9 cellular contexts compared by ENCODE assay signal in genomic region chr12:46386360-46386867, GRCh38. TPM values are rescaled to one million over a fixed set of nuclear protein-coding genes. Genes with fewer than 3 reads are reported as not detected.
DNase-seq lines count a peak whose midpoint lies in the region; ATAC-seq and TF ChIP-seq lines count a peak whose summit lies in the region.
"Had no signal": no experiment of that assay in that cellular context is flagged by ENCODE, and none has a peak within 500 bp of the region (broad histone marks: within the 10 kb centered on the region; RNA-seq: fewer than 3 reads in every experiment).

No MANE protein-coding gene starts in this region.

- H3K27ac ChIP-seq in HUES48 (ENCODE audit: low read depth, low read length) (peak overlapping the region; percentile 93), mesodermal cell (ENCODE audit: low read depth, low read length, severe bottlenecking) (peak overlapping the region; percentile 64)

- WGBS in mesodermal cell (ENCODE audit: insufficient coverage in 2 of 2), 2 experiments = no CpG with 5 or more reads among the region's 3 CpGs

- H3K27me3 ChIP-seq in HUES48 (ENCODE audit: control insufficient read depth, insufficient read depth, low read length) = no peaks in the 10 kb centered on the region

- no peaks in the 10 kb centered on the region for H3K9me3 ChIP-seq in HUES48 (ENCODE audit: control insufficient read depth, insufficient read depth, low read length)
- no peaks in the 10 kb centered on the region for H3K9me3 ChIP-seq in mesodermal cell (ENCODE audit: control insufficient read depth, low read length)

- peak overlapping the region; percentile 58; the same call in 1 of the 2 replicates for H3K9ac ChIP-seq in HUES48 (ENCODE audit: low read depth, low read length)

- H3K4me1 ChIP-seq in HUES48 (ENCODE audit: control insufficient read depth, insufficient read depth, low read length) = peaks cover 63% of the 10 kb centered on the region
- H3K4me1 ChIP-seq in mesodermal cell (ENCODE audit: control insufficient read depth, insufficient read depth, low read length, poor library complexity, severe bottlenecking) = peaks cover 57% of the 10 kb centered on the region

- DNase-seq in AG10803 (ENCODE audit: low read depth) = peak; percentile 97
- peak; percentile 91 for DNase-seq in astrocyte of the hippocampus (ENCODE audit: low read depth, low spot score)
- DNase-seq in stimulated activated CD4-positive, alpha-beta T cell treated with anti-CD3 and anti-CD28 coated beads, Interleukin-2, amount 100 ng/mL, for 48 hours = no peak
- no peak for DNase-seq in UCSD-AML1 (lab: John Stamatoyannopoulos, UW; ENCODE audit: unreplicated experiment)
- no peak for DNase-seq in NCI-H2029 treated with DMSO at 0.1 percent for 48 hours (lab: John Stamatoyannopoulos, UW)

- H3K4me3 ChIP-seq in AG10803 (ENCODE audit: low read length) (no peak overlapping the region), HUES48 (ENCODE audit: low read depth, low read length) (peak overlapping the region; percentile 42), mesodermal cell (ENCODE audit: extremely low read depth, insufficient read depth, low read length, poor library complexity, severe bottlenecking) (no peak overlapping the region)

- ATAC-seq in activated CD4-positive, CD25-positive, alpha-beta regulatory T cell treated with anti-CD3 and anti-CD28 coated beads, Interleukin-2, amount 50 U/mL, for 24 hours = no peak
- ATAC-seq: left colon had no signal

- no peak for TF ChIP-seq CTCF in AG10803 (conservative IDR thresholded peaks at IDR 0.05; ENCODE audit: low read length)

- H3K36me3 ChIP-seq in HUES48 (ENCODE audit: control insufficient read depth, insufficient read depth, low read length) (peaks cover 13% of the 10 kb centered on the region), mesodermal cell (ENCODE audit: control insufficient read depth, insufficient read depth, low read length) (no peaks in the 10 kb centered on the region)

RNA-seq across cellular contexts. Expression of gene SLC38A2, which starts 13.8 kb away (rescaled TPM):
- polyA plus RNA-seq in mesodermal cell (2013, experiment 1 of 2) = 343 TPM
- 332 TPM for polyA plus RNA-seq in mesodermal cell (2013, experiment 2 of 2)

Comparison
In these comparisons a context has a peak if more than half of its experiments do, and no peak if none do; other contexts are left out.
1. DNase-seq: peak in AG10803 (single experiment) and astrocyte of the hippocampus (single experiment); none in stimulated activated CD4-positive, alpha-beta T cell treated with anti-CD3 and anti-CD28 coated beads, Interleukin-2, amount 100 ng/mL, for 48 hours (0 of 2), UCSD-AML1 (single experiment) and NCI-H2029 treated with DMSO at 0.1 percent for 48 hours (single experiment).